In the genomic region with DNA sequence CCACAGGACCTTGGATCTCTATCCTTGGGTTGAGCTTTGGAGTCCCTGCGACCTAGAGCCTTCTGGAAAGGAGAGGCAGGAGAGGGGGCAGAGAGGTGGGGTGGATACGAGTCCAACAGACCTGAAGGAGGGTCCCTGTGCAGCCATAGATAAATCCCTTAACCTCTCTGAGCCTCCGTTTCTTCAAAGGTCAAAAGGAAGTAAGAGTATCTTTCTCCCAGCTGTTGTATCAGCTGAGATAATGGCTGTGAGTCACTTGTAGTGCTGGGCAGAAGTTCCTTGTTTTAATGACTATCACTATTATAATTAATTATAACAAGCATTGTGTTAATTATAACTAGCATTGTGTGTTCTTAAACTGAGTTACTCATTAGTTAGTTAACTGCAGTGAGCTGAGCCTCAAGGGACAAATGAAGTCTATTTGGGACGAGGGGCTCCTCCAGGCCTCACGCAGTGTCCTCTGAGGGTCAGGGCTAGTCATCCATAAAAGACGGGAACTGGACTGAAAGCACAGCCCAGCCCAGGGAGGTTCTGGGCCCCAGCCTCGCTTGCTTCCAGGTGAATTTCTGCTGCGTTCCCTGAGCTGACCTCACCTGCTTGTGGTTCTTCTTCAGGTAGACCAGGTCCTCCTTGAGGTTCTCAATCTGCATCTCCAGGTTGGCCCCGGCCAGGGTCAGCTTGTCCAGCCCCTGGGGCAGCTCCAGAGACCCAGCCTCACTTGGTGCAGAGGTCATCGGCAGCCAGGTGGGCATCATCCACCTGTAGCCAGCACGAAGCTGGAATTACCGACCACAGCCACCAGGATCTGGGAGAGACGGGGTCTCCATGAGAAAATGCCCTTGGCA, we compare ENCODE assay signal across 28 cellular contexts. TPM values are rescaled to one million over a fixed set of nuclear protein-coding genes. Genes with fewer than 3 reads are reported as not detected.
"Had no signal": no experiment of that assay in that cellular context is flagged by ENCODE, and none has a peak within 500 bp of the region (broad histone marks: within the 10 kb centered on the region; RNA-seq: fewer than 3 reads in every experiment).

No MANE protein-coding gene starts in this region.

- DNase-seq: activated CD4-positive, alpha-beta T cell treated with anti-CD3 and anti-CD28 coated beads for 1 hour; activated CD4-positive, alpha-beta T cell treated with anti-CD3 and anti-CD28 coated beads, Interleukin-2, amount 50 U/mL, for 1 hour; activated gamma-delta T cell treated with Interleukin-2 at 50 U/mL for 16 hours; activated T-cell treated with anti-CD3 and anti-CD28 coated beads, Interleukin-2, amount 50 U/mL, for 1 hour; dermis blood vessel endothelial cell; effector CD8-positive, alpha-beta T cell; glutamatergic neuron; hippocampal formation; naive thymus-derived CD4-positive, alpha-beta T cell; retina; sigmoid colon; stimulated activated CD4-positive, alpha-beta T cell treated with anti-CD3 and anti-CD28 coated beads, Interleukin-4, amount 100 ng/mL, for 24 hours; stimulated activated naive CD4-positive, alpha-beta T cell treated with Interleukin-2 at 50 U/mL for 16 hours had no signal

- H3K4me3 ChIP-seq: lung, neural progenitor cell, sigmoid colon, thoracic aorta, vagina had no signal

- H3K27me3 Mint-ChIP-seq: activated naive CD4-positive, alpha-beta T cell treated with anti-CD3 and anti-CD28 coated beads, Interleukin-2, amount 50 U/mL, for 24 hours; type B pancreatic cell had no signal

- H3K4me1 ChIP-seq: neural progenitor cell had no signal

- H3K9ac ChIP-seq: neural progenitor cell had no signal

- ATAC-seq: esophagus mucosa; naive thymus-derived CD4-positive, alpha-beta T cell had no signal

- H3K4me3 Mint-ChIP-seq: activated naive CD4-positive, alpha-beta T cell treated with anti-CD3 and anti-CD28 coated beads, Interleukin-2, amount 50 U/mL, for 24 hours; brain; naive thymus-derived CD4-positive, alpha-beta T cell; neural progenitor cell; type B pancreatic cell had no signal

- H3K4me2 ChIP-seq: neural progenitor cell had no signal

- H3K9me3 ChIP-seq: sigmoid colon, thoracic aorta, vagina had no signal

- H3K4me1 Mint-ChIP-seq: activated naive CD4-positive, alpha-beta T cell treated with anti-CD3 and anti-CD28 coated beads, Interleukin-2, amount 50 U/mL, for 24 hours had no signal

- H3K9me3 Mint-ChIP-seq: activated naive CD4-positive, alpha-beta T cell treated with anti-CD3 and anti-CD28 coated beads, Interleukin-2, amount 50 U/mL, for 24 hours; naive thymus-derived CD4-positive, alpha-beta T cell; neural progenitor cell; type B pancreatic cell had no signal

- H3K27ac ChIP-seq: neural progenitor cell, sigmoid colon, thoracic aorta, vagina had no signal

- H3K36me3 Mint-ChIP-seq: activated naive CD4-positive, alpha-beta T cell treated with anti-CD3 and anti-CD28 coated beads, Interleukin-2, amount 50 U/mL, for 24 hours; brain; naive thymus-derived CD4-positive, alpha-beta T cell; neural progenitor cell; type B pancreatic cell had no signal

- H3K27ac Mint-ChIP-seq: activated naive CD4-positive, alpha-beta T cell treated with anti-CD3 and anti-CD28 coated beads, Interleukin-2, amount 50 U/mL, for 24 hours; naive thymus-derived CD4-positive, alpha-beta T cell; progenitor cell of endocrine pancreas had no signal

- H3K36me3 ChIP-seq: neural progenitor cell, sigmoid colon, thoracic aorta, vagina had no signal

- H2AFZ ChIP-seq: neural progenitor cell had no signal

- H3K27me3 ChIP-seq: neural progenitor cell, sigmoid colon, vagina had no signal

RNA-seq across cellular contexts. Expression of gene KRT17, which starts 5.7 kb away (rescaled TPM):
- total RNA-seq: cardiac septum; naive thymus-derived CD4-positive, alpha-beta T cell; T-helper 2 cell treated with Interferon-gamma antibody and Interleukin-4, amounts not matched to agents 100 ng/mL and 5 ng/mL, for 36 hours had no signal
- polyA plus RNA-seq: naive thymus-derived CD4-positive, alpha-beta T cell had no signal

RNA-seq across cellular contexts. Expression of gene KRT16, which starts 17.5 kb away (rescaled TPM):
- total RNA-seq: cardiac septum; frontal cortex; naive thymus-derived CD4-positive, alpha-beta T cell; progenitor cell of endocrine pancreas; T-helper 2 cell treated with Interferon-gamma antibody and Interleukin-4, amounts not matched to agents 100 ng/mL and 5 ng/mL, for 36 hours had no signal
- polyA plus RNA-seq: naive thymus-derived CD4-positive, alpha-beta T cell had no signal

RNA-seq across cellular contexts. Expression of gene KRT14, which starts 43.4 kb away (rescaled TPM):
- total RNA-seq: cardiac septum; frontal cortex; naive thymus-derived CD4-positive, alpha-beta T cell; osteocyte; progenitor cell of endocrine pancreas; sigmoid colon; T-helper 2 cell treated with Interferon-gamma antibody and Interleukin-4, amounts not matched to agents 100 ng/mL and 5 ng/mL, for 36 hours had no signal
- polyA plus RNA-seq: naive thymus-derived CD4-positive, alpha-beta T cell had no signal

RNA-seq across cellular contexts. Expression of gene KRT9, which starts 58.2 kb away (rescaled TPM):
- total RNA-seq: aorta; cardiac septum; dermis blood vessel endothelial cell; frontal cortex; lung; naive thymus-derived CD4-positive, alpha-beta T cell; progenitor cell of endocrine pancreas; sigmoid colon; T-helper 2 cell treated with Interferon-gamma antibody and Interleukin-4, amounts not matched to agents 100 ng/mL and 5 ng/mL, for 36 hours; vagina had no signal
- polyA plus RNA-seq: adipose tissue; lung; naive thymus-derived CD4-positive, alpha-beta T cell; sigmoid colon had no signal
